In the genomic region with DNA sequence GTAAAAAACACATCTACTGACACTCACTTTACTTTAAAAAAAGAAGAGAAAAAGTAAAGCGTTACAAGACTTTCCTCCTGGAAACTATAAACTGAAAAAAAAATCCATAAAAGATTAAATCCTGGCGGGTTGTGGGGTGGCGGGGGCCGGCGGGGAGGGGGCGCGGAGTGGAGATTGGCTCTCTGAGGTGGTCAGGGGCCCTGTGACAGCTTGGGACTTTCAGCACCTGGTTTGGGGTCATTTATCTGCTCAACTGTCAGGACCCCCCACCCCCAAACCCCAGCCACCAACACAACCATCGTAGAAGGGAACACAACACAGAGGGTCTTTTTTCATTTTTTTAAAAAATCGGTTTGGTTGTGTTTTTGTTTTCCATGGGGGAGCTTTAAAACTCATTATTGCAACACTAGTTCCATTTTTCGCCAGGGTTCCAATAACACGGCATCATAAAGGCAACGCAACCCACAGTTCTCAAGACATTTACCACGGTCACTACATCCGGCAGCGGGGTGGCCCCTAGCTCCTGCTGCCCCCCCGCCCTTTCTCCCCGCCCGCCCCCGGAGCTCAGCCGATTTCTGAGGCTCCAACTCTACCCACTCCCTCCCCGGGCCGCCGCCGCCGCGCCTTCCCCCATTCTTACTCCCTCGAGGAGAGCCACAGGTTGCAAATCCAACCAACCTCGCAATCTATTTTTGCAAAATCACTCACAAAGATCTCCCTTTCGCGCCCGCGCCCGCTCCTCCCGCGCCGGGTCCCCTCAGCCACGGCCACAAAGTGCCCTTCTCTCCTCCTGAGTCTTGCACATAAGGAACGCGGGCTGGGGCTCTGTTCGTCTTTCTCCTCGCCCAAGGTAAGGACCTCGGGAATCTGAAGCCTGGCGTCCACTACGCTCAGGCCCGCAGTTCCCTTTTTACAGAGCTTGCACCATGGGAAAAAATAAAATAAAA, we compare ENCODE assay signal across 1 cellular context.
TF ChIP-seq lines count a peak whose summit lies in the region.

No MANE protein-coding gene starts in this region.

TF ChIP-seq in K562, 482 proteins besides CTCF, POLR2A, EP300 and RAD21 (continued from another document):
- TF ChIP-seq, protein P1, sequence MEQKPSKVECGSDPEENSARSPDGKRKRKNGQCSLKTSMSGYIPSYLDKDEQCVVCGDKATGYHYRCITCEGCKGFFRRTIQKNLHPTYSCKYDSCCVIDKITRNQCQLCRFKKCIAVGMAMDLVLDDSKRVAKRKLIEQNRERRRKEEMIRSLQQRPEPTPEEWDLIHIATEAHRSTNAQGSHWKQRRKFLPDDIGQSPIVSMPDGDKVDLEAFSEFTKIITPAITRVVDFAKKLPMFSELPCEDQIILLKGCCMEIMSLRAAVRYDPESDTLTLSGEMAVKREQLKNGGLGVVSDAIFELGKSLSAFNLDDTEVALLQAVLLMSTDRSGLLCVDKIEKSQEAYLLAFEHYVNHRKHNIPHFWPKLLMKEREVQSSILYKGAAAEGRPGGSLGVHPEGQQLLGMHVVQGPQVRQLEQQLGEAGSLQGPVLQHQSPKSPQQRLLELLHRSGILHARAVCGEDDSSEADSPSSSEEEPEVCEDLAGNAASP (IDR thresholded peaks at IDR 0.05): no peak
- TF ChIP-seq CBX1 (IDR thresholded peaks at IDR 0.05; ENCODE audit: low read depth) (no peak), DPF2 (IDR thresholded peaks at IDR 0.05) (no peak), CCNT2 (IDR thresholded peaks at IDR 0.05; ENCODE audit: borderline replicate concordance, extremely low read depth, insufficient read length, low read depth, low read length) (peak; percentile 26)
